ENCODE assay signal across 8 cellular contexts in genomic region chr2:106104332-106105062, GRCh38.
A peak's percentile ranks its signal among the peaks of the same experiment; 100 is the strongest.
DNase-seq lines count a peak whose midpoint lies in the region; ATAC-seq and TF ChIP-seq lines count a peak whose summit lies in the region.

No MANE protein-coding gene starts in this region.

- H3F3A ChIP-seq in GM23338 (replicated peaks; ENCODE audit: low read depth) = no peaks in the 10 kb centered on the region

- peaks cover 2% of the 10 kb centered on the region; the same call in 1 of the 2 replicates for H3K36me3 ChIP-seq in GM23338 (ENCODE audit: insufficient read depth)
- no peaks in the 10 kb centered on the region; the same call in 1 of the 2 replicates for H3K36me3 ChIP-seq in MG63
- H3K36me3 ChIP-seq in heart right ventricle = peaks cover 0 to 34% (median 6%) of the 10 kb centered on the region in 9 donors

- peak; percentile 62 for DNase-seq in EH (ENCODE audit: low read depth)
- peak; percentile 84 for DNase-seq in GM23338 (ENCODE audit: low spot score)
- peak; percentile 30 for DNase-seq in MG63
- DNase-seq in activated naive CD8-positive, alpha-beta T cell treated with anti-CD3 and anti-CD28 coated beads for 36 hours = peak; percentile 55
- DNase-seq in heart right ventricle = peak in 1 of 2 donors; percentile 45
- peak; percentile 38 for DNase-seq in putamen (ENCODE audit: low spot score)

- WGBS in heart right ventricle, 2 donors = 50 to 56% methylated on average over 16 of the region's 16 CpGs

- no peak overlapping the region for H2AFZ ChIP-seq in GM23338

- H3K79me2 ChIP-seq in GM23338 (replicated peaks; ENCODE audit: insufficient read depth) = no peaks in the 10 kb centered on the region

- H3K9me3 ChIP-seq in MG63 (no peaks in the 10 kb centered on the region), heart right ventricle (no peaks in the 10 kb centered on the region)

- ATAC-seq in GM23338 (peak; percentile 88), SK-N-SH treated with all-trans-retinoic acid at 6 μM for 48 hours (peak; percentile 88), heart right ventricle (peak in 5 of 8 donors; percentile 28 to 66 (median 55)), GM21717 (IDR thresholded peaks at IDR 0.05; ENCODE audit: unreplicated experiment) (no peak)

- H3K27me3 ChIP-seq in GM23338 (ENCODE audit: insufficient read depth) (no peaks in the 10 kb centered on the region), MG63 (no peaks in the 10 kb centered on the region), heart right ventricle (no peaks in the 10 kb centered on the region)

- no peak overlapping the region for H3K4me2 ChIP-seq in GM23338

- peaks cover 9% of the 10 kb centered on the region for H4K20me1 ChIP-seq in GM23338 (replicated peaks; ENCODE audit: insufficient read depth)

- H3K9me2 ChIP-seq in GM23338 (ENCODE audit: insufficient read depth) = no peaks in the 10 kb centered on the region

- H3K36me3 Mint-ChIP-seq in GM23338 (ENCODE audit: low read depth) = peaks cover 25% of the 10 kb centered on the region
- peaks cover 3% of the 10 kb centered on the region for H3K36me3 Mint-ChIP-seq in activated naive CD8-positive, alpha-beta T cell treated with anti-CD3 and anti-CD28 coated beads for 36 hours

- H3K4me1 ChIP-seq in GM23338 (ENCODE audit: insufficient read depth) (no peaks in the 10 kb centered on the region), heart right ventricle (peaks cover 0 to 22% (median 14%) of the 10 kb centered on the region in 9 donors)

- no peak overlapping the region for H3K4me3 ChIP-seq in GM23338
- H3K4me3 ChIP-seq in MG63 = no peak overlapping the region
- H3K4me3 ChIP-seq in heart right ventricle = no peak overlapping the region

- TF ChIP-seq CTCF in GM23338 (conservative IDR thresholded peaks at IDR 0.05; ENCODE audit: low read depth in 2 of 2) (peak; percentile 89 to 99), heart right ventricle (IDR thresholded peaks at IDR 0.05) (peak; percentile 86 to 98 (median 94))

- peak overlapping the region; percentile 67; the same call in 1 of the 2 replicates for H3K27ac Mint-ChIP-seq in GM23338
- no peak overlapping the region for H3K27ac Mint-ChIP-seq in activated naive CD8-positive, alpha-beta T cell treated with anti-CD3 and anti-CD28 coated beads for 36 hours

- intact Hi-C loops in heart right ventricle (cut with DNase I) = loop anchor here (2.0 to 10.0 kb wide), 12 partner anchors 88 to 527 kb away; partner anchors contain the start of genes RGPD3 (in 1 of the 10) and UXS1 (in 1 of the 10)

- H3K27me3 Mint-ChIP-seq in GM23338 (ENCODE audit: insufficient read depth, low read depth, poor library complexity) = peaks cover 2% of the 10 kb centered on the region
- no peaks in the 10 kb centered on the region for H3K27me3 Mint-ChIP-seq in activated naive CD8-positive, alpha-beta T cell treated with anti-CD3 and anti-CD28 coated beads for 36 hours

- no peaks in the 10 kb centered on the region for H3K9me3 Mint-ChIP-seq in GM23338
- no peaks in the 10 kb centered on the region for H3K9me3 Mint-ChIP-seq in activated naive CD8-positive, alpha-beta T cell treated with anti-CD3 and anti-CD28 coated beads for 36 hours

- H3K27ac ChIP-seq in GM23338 (ENCODE audit: low read depth) (no peak overlapping the region), heart right ventricle (no peak overlapping the region)

- H3K4me1 Mint-ChIP-seq in GM23338 = no peaks in the 10 kb centered on the region
- peaks cover 19% of the 10 kb centered on the region for H3K4me1 Mint-ChIP-seq in activated naive CD8-positive, alpha-beta T cell treated with anti-CD3 and anti-CD28 coated beads for 36 hours

- H3K4me3 Mint-ChIP-seq in GM23338 = no peak overlapping the region
- H3K4me3 Mint-ChIP-seq in activated naive CD8-positive, alpha-beta T cell treated with anti-CD3 and anti-CD28 coated beads for 36 hours = no peak overlapping the region

TF ChIP-seq in GM23338, 12 proteins besides CTCF, POLR2A, EP300 and RAD21:
- TF ChIP-seq EZH2phosphoT487 (IDR thresholded peaks at IDR 0.05; ENCODE audit: unreplicated experiment) (no peak), REST (IDR thresholded peaks at IDR 0.05; ENCODE audit: unreplicated experiment) (no peak)

TF ChIP-seq in SK-N-SH treated with all-trans-retinoic acid at 6 μM for 48 hours, 23 proteins besides CTCF, POLR2A, EP300 and RAD21:
- TF ChIP-seq TSHZ2 (CRISPR knock-in tag; IDR thresholded peaks at IDR 0.05) = no peak
- TF ChIP-seq ESRRG (CRISPR knock-in tag; IDR thresholded peaks at IDR 0.05) = no peak
- no peak for TF ChIP-seq BACH2 (CRISPR knock-in tag; IDR thresholded peaks at IDR 0.05; ENCODE audit: borderline replicate concordance)
- TF ChIP-seq ZFP30 (CRISPR knock-in tag; IDR thresholded peaks at IDR 0.05) = no peak
- no peak for TF ChIP-seq CSDC2 (CRISPR knock-in tag; IDR thresholded peaks at IDR 0.05)
- no peak for TF ChIP-seq CSRNP3 (CRISPR knock-in tag; IDR thresholded peaks at IDR 0.05)
- TF ChIP-seq ZNF565 (CRISPR knock-in tag; conservative IDR thresholded peaks at IDR 0.05; ENCODE audit: low read depth) = no peak
- no peak for TF ChIP-seq ZC3H10 (CRISPR knock-in tag; IDR thresholded peaks at IDR 0.05)
- no peak for TF ChIP-seq TCF4 (CRISPR knock-in tag; IDR thresholded peaks at IDR 0.05; ENCODE audit: borderline replicate concordance)
